8 cellular contexts compared by ENCODE assay signal in the genomic region with DNA sequence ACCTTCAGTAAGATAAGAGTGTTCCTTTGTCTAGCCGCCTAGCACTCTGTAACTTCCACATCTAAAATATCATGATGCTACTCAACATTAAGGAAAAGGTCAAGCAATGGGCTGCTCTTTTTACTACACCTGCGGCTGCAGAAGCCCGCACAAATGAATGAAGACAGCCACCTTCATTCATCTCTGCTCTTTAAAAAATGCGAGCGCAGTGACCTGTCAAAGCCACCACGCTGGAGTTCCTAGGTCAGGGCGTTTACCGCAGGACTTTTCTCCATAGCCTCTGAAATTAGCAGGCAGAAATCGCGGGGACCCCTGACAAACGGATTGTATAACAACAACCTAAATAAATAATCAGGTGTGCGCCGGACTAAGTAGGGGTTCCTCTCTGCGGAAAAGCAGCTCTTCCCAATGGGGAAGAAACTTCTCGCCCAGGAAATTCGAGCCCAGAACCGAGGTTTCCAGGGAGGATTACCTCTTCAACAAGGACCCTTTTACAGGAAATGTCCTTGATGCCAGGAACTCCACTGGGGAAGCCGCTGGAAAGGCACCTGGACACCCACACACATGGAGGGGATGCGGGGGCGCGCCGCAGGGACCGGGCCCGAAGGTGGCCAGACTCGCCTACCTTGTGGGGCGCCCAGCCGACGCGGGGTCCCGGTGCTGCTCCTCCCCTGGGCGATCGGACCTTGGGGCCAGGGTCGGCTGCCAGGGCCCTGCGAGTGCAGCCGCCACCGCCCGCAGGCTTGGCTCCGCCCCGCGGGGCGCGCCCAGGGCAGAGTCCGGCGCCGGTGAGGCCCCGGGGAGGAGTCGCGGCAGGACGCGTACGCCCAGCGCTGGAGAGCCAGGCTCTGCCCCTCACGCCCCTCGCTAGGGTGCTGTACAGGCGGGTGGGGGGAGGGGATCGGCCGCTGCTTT. TPM values are rescaled to one million over a fixed set of nuclear protein-coding genes. Genes with fewer than 3 reads are reported as not detected.
DNase-seq lines count a peak whose midpoint lies in the region; ATAC-seq and TF ChIP-seq lines count a peak whose summit lies in the region.

A gene with protein sequence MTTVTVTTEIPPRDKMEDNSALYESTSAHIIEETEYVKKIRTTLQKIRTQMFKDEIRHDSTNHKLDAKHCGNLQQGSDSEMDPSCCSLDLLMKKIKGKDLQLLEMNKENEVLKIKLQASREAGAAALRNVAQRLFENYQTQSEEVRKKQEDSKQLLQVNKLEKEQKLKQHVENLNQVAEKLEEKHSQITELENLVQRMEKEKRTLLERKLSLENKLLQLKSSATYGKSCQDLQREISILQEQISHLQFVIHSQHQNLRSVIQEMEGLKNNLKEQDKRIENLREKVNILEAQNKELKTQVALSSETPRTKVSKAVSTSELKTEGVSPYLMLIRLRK (minus strand): TSS at position 751 of the 915 bp plus-strand sequence. CDS start 16,670 bp downstream, outside the sequence.

- H3K9me3 ChIP-seq in left lung (no peaks in the 10 kb centered on the region), tibial artery (no peaks in the 10 kb centered on the region), SJCRH30 (replicated peaks) (no peaks in the 10 kb centered on the region)

- no peak for DNase-seq in activated CD4-positive, alpha-beta T cell treated with anti-CD3 and anti-CD28 coated beads, Interleukin-2, amount 10 ng/mL, durations not matched to agents 24 days and 14 days
- no peak for DNase-seq in activated CD4-positive, alpha-beta T cell treated with anti-CD3 and anti-CD28 coated beads for 4 hours
- DNase-seq in left lung (peak; percentile 63 to 90), tibial artery (no peak), SJCRH30 (no peak)
- no peak for DNase-seq in stimulated activated CD4-positive, alpha-beta T cell treated with anti-CD3 and anti-CD28 coated beads, Interleukin-2, amount 100 ng/mL, for 48 hours

- ATAC-seq in left lung (peak; percentile 98), HG03342 (IDR thresholded peaks at IDR 0.05; ENCODE audit: unreplicated experiment) (no peak)

- H3K36me3 ChIP-seq in left lung: no peaks in the 10 kb centered on the region
- no peaks in the 10 kb centered on the region for H3K36me3 ChIP-seq in tibial artery
- no peaks in the 10 kb centered on the region for H3K36me3 ChIP-seq in SJCRH30

- no peak within 1 kb of the TSS for H3K27ac Mint-ChIP-seq in activated CD4-positive, alpha-beta T cell treated with anti-CD3 and anti-CD28 coated beads, Interleukin-2, amount 10 ng/mL, durations not matched to agents 24 days and 14 days
- no peak within 1 kb of the TSS for H3K27ac Mint-ChIP-seq in dendritic cell treated with granulocyte-macrophage colony-stimulating factor and Interleukin-4, amounts not matched to agents 40 ng/mL and 50 ng/mL, for 4 days

- peak within 1 kb of the TSS; percentile 39 for H3K4me3 Mint-ChIP-seq in activated CD4-positive, alpha-beta T cell treated with anti-CD3 and anti-CD28 coated beads, Interleukin-2, amount 10 ng/mL, durations not matched to agents 24 days and 14 days
- peak within 1 kb of the TSS; percentile 75 for H3K4me3 Mint-ChIP-seq in dendritic cell treated with granulocyte-macrophage colony-stimulating factor and Interleukin-4, amounts not matched to agents 40 ng/mL and 50 ng/mL, for 4 days

- H3K4me1 ChIP-seq in left lung (peaks cover 5 to 29% of the 10 kb centered on the region in 2 donors), tibial artery (no peaks in the 10 kb centered on the region), SJCRH30 (no peaks in the 10 kb centered on the region)

- H3K27ac ChIP-seq in left lung (peak within 1 kb of the TSS; percentile 77 to 84), tibial artery (no peak within 1 kb of the TSS), SJCRH30 (no peak within 1 kb of the TSS)

- H3K36me3 Mint-ChIP-seq in activated CD4-positive, alpha-beta T cell treated with anti-CD3 and anti-CD28 coated beads, Interleukin-2, amount 10 ng/mL, durations not matched to agents 24 days and 14 days (ENCODE audit: low read depth): no peaks in the 10 kb centered on the region
- no peaks in the 10 kb centered on the region for H3K36me3 Mint-ChIP-seq in dendritic cell treated with granulocyte-macrophage colony-stimulating factor and Interleukin-4, amounts not matched to agents 40 ng/mL and 50 ng/mL, for 4 days (ENCODE audit: low read depth)

- H3K4me3 ChIP-seq in left lung (peak within 1 kb of the TSS; percentile 56 to 68), tibial artery (peak within 1 kb of the TSS; percentile 35), SJCRH30 (no peak within 1 kb of the TSS)

- TF ChIP-seq CTCF in left lung (IDR thresholded peaks at IDR 0.05) (no peak), tibial artery (IDR thresholded peaks at IDR 0.05) (no peak)

- H3K27me3 Mint-ChIP-seq in activated CD4-positive, alpha-beta T cell treated with anti-CD3 and anti-CD28 coated beads, Interleukin-2, amount 10 ng/mL, durations not matched to agents 24 days and 14 days: peaks cover 56% of the 10 kb centered on the region
- peaks cover 44% of the 10 kb centered on the region for H3K27me3 Mint-ChIP-seq in dendritic cell treated with granulocyte-macrophage colony-stimulating factor and Interleukin-4, amounts not matched to agents 40 ng/mL and 50 ng/mL, for 4 days

- H3K9me3 Mint-ChIP-seq in activated CD4-positive, alpha-beta T cell treated with anti-CD3 and anti-CD28 coated beads, Interleukin-2, amount 10 ng/mL, durations not matched to agents 24 days and 14 days: peaks cover 4% of the 10 kb centered on the region
- H3K9me3 Mint-ChIP-seq in dendritic cell treated with granulocyte-macrophage colony-stimulating factor and Interleukin-4, amounts not matched to agents 40 ng/mL and 50 ng/mL, for 4 days: no peaks in the 10 kb centered on the region

- no peaks in the 10 kb centered on the region for H3K4me1 Mint-ChIP-seq in activated CD4-positive, alpha-beta T cell treated with anti-CD3 and anti-CD28 coated beads, Interleukin-2, amount 10 ng/mL, durations not matched to agents 24 days and 14 days
- H3K4me1 Mint-ChIP-seq in dendritic cell treated with granulocyte-macrophage colony-stimulating factor and Interleukin-4, amounts not matched to agents 40 ng/mL and 50 ng/mL, for 4 days (ENCODE audit: low read depth): peaks cover 35% of the 10 kb centered on the region

- H3K27me3 ChIP-seq in left lung (peaks cover 0 to 27% of the 10 kb centered on the region in 2 donors), tibial artery (peaks cover 0 to 7% of the 10 kb centered on the region in 2 donors), SJCRH30 (no peaks in the 10 kb centered on the region)

- intact Hi-C loops in activated CD4-positive, alpha-beta T cell treated with anti-CD3 and anti-CD28 coated beads, Interleukin-2, amount 10 ng/mL, durations not matched to agents 24 days and 14 days (cut with micrococcal nuclease): loop anchor here (10.0 kb wide), 1 partner anchor 284 kb away; no protein-coding TSS in a partner anchor
- intact Hi-C loops in dendritic cell treated with granulocyte-macrophage colony-stimulating factor and Interleukin-4, amounts not matched to agents 40 ng/mL and 50 ng/mL, for 4 days (cut with micrococcal nuclease): no loop called here
- intact Hi-C loops in left lung (cut with DNase I) (no loop called here), tibial artery (cut with DNase I; ENCODE audit: low total_unique reads) (no loop called here)

RNA-seq across cellular contexts. Expression of the gene that starts here (rescaled TPM):
- not detected in 2 replicates for total RNA-seq in activated CD4-positive, alpha-beta T cell treated with anti-CD3 and anti-CD28 coated beads, Interleukin-2, amount 10 ng/mL, durations not matched to agents 24 days and 14 days
- total RNA-seq in left lung: 10 to 100 TPM; 13.8 to 16.1 TPM
- 0.36 TPM in 1 of 2 replicates, not detected in the other for total RNA-seq in SJCRH30 (2014; rRNA removed; shearing (Covaris generic))

Comparison
In these comparisons a context has a peak if more than half of its experiments do, and no peak if none do; other contexts are left out.
1. RNA of the gene that starts here (total RNA-seq): 13.8 to 16.1 TPM in left lung; 0.36 TPM in SJCRH30 and not detected in activated CD4-positive, alpha-beta T cell treated with anti-CD3 and anti-CD28 coated beads, Interleukin-2, amount 10 ng/mL, durations not matched to agents 24 days and 14 days; every median in the first group is over 10 times any median in the second.
2. DNase-seq: peak in left lung (2 of 2); none in activated CD4-positive, alpha-beta T cell treated with anti-CD3 and anti-CD28 coated beads, Interleukin-2, amount 10 ng/mL, durations not matched to agents 24 days and 14 days (single experiment), activated CD4-positive, alpha-beta T cell treated with anti-CD3 and anti-CD28 coated beads for 4 hours (0 of 2), tibial artery (0 of 2), SJCRH30 (0 of 2) and stimulated activated CD4-positive, alpha-beta T cell treated with anti-CD3 and anti-CD28 coated beads, Interleukin-2, amount 100 ng/mL, for 48 hours (0 of 2).
3. H3K27ac ChIP-seq: peak in left lung (2 of 2); none in tibial artery (0 of 2) and SJCRH30 (single experiment).